In genomic region chrX:103805860-103806259, GRCh38 we compare ENCODE assay signal across 1 cellular context.
TF ChIP-seq lines count a peak whose summit lies in the region.

No MANE protein-coding gene starts in this region.

TF ChIP-seq in HepG2, 621 proteins besides CTCF, POLR2A, EP300 and RAD21 (continued from another document and continues in another):
- TF ChIP-seq SKIL (CRISPR knock-in tag; IDR thresholded peaks at IDR 0.05; ENCODE audit: borderline replicate concordance) (no peak), TBX2 (CRISPR knock-in tag; IDR thresholded peaks at IDR 0.05; ENCODE audit: borderline replicate concordance) (no peak), ZNF451 (CRISPR knock-in tag; IDR thresholded peaks at IDR 0.05) (no peak), JUND (CRISPR knock-in tag; IDR thresholded peaks at IDR 0.05) (0 out of 2 replicates have a peak, but pooled peaks have one; percentile 14), KLF11 (CRISPR knock-in tag; IDR thresholded peaks at IDR 0.05) (no peak), FOXO4 (CRISPR knock-in tag; conservative IDR thresholded peaks at IDR 0.05) (no peak), ZNF142 (CRISPR knock-in tag; IDR thresholded peaks at IDR 0.05) (no peak), HBP1 (CRISPR knock-in tag; IDR thresholded peaks at IDR 0.05; ENCODE audit: low read depth) (no peak), CREM (IDR thresholded peaks at IDR 0.05) (peak; percentile 56; the same call in 1 of the 2 replicates), CREM (CRISPR knock-in tag; IDR thresholded peaks at IDR 0.05) (no peak), ZNF777 (CRISPR knock-in tag; IDR thresholded peaks at IDR 0.05) (no peak), SOX6 (IDR thresholded peaks at IDR 0.05) (no peak), SOX6 (CRISPR knock-in tag; IDR thresholded peaks at IDR 0.05) (peak; percentile 78), ZNF354B (CRISPR knock-in tag; IDR thresholded peaks at IDR 0.05) (no peak), ZMAT5 (CRISPR knock-in tag; IDR thresholded peaks at IDR 0.05; ENCODE audit: borderline replicate concordance, low read depth) (no peak), PAF1 (CRISPR knock-in tag; IDR thresholded peaks at IDR 0.05) (no peak), THAP7 (CRISPR knock-in tag; IDR thresholded peaks at IDR 0.05) (no peak), ZNF546 (CRISPR knock-in tag; conservative IDR thresholded peaks at IDR 0.05) (no peak), AHDC1 (CRISPR knock-in tag; IDR thresholded peaks at IDR 0.05; ENCODE audit: borderline replicate concordance) (peak; percentile 53; the same call in 1 of the 2 replicates), ZNF207 (IDR thresholded peaks at IDR 0.05; ENCODE audit: borderline replicate concordance) (no peak), ZNF281 (CRISPR knock-in tag; IDR thresholded peaks at IDR 0.05; ENCODE audit: borderline replicate concordance) (no peak), PHB2 (IDR thresholded peaks at IDR 0.05; ENCODE audit: partially characterized antibody) (no peak), ZFP1 (CRISPR knock-in tag; IDR thresholded peaks at IDR 0.05) (no peak), HMG20A (CRISPR knock-in tag; IDR thresholded peaks at IDR 0.05; ENCODE audit: borderline replicate concordance) (peak; percentile 44; the same call in 1 of the 2 replicates), ARID4A (CRISPR knock-in tag; IDR thresholded peaks at IDR 0.05; ENCODE audit: borderline replicate concordance) (no peak), NR2C2 (CRISPR knock-in tag; IDR thresholded peaks at IDR 0.05; ENCODE audit: borderline replicate concordance) (no peak), SOX5 (CRISPR knock-in tag; IDR thresholded peaks at IDR 0.05; ENCODE audit: borderline replicate concordance) (peak; percentile 43; the same call in 1 of the 2 replicates), ZFP82 (CRISPR knock-in tag; IDR thresholded peaks at IDR 0.05; ENCODE audit: borderline replicate concordance) (no peak), ONECUT2 (CRISPR knock-in tag; IDR thresholded peaks at IDR 0.05) (peak; percentile 30; the same call in 1 of the 2 replicates)
